Comparison of ENCODE assay signal across 8 cellular contexts in genomic region chr10:11016959-11017574, GRCh38. TPM values are rescaled to one million over a fixed set of nuclear protein-coding genes. Genes with fewer than 3 reads are reported as not detected.
DNase-seq lines count a peak whose midpoint lies in the region; ATAC-seq lines count a peak whose summit lies in the region.

No MANE protein-coding gene starts in this region.

- no peaks in the 10 kb centered on the region for H3K36me3 ChIP-seq in muscle layer of duodenum (ENCODE audit: control insufficient read depth in 1 of 2, insufficient read depth in 2 of 2, low read length in 2 of 2)

- H3K27ac ChIP-seq in cingulate gyrus (ENCODE audit: low read depth, low read length) = peak overlapping the region; percentile 72
- peak overlapping the region; percentile 17 for H3K27ac ChIP-seq in muscle layer of duodenum (ENCODE audit: low read length)

- no peak for DNase-seq in LoVo (ENCODE audit: low spot score)
- no peak for DNase-seq in sciatic nerve (ENCODE audit: low spot score)
- DNase-seq in AML-193 (lab: John Stamatoyannopoulos, UW) = no peak
- DNase-seq in 8988T = no peak

- intact Hi-C loops in sciatic nerve (cut with DNase I) = no loop called here

- H3K9me3 ChIP-seq in muscle layer of duodenum (ENCODE audit: control insufficient read depth in 1 of 2, low read length in 2 of 2) = no peaks in the 10 kb centered on the region

- no peaks in the 10 kb centered on the region for H3K27me3 ChIP-seq in muscle layer of duodenum (ENCODE audit: low read depth, low read length)

- ATAC-seq in GM19035 (IDR thresholded peaks at IDR 0.05; ENCODE audit: unreplicated experiment) (peak; percentile 40), HG03159 (IDR thresholded peaks at IDR 0.05; ENCODE audit: unreplicated experiment) (peak; percentile 44), sciatic nerve (no peak)

- peak overlapping the region; percentile 47 to 60 for H3K4me3 ChIP-seq in muscle layer of duodenum (ENCODE audit: low read depth in 1 of 2, low read length in 2 of 2)

- peaks cover 0 to 13% of the 10 kb centered on the region in 2 donors for H3K4me1 ChIP-seq in muscle layer of duodenum (ENCODE audit: control insufficient read depth in 1 of 2, insufficient read depth in 2 of 2, low read length in 2 of 2)

RNA-seq across cellular contexts. Expression of gene CELF2, which starts 0.6 kb away (rescaled TPM):
- 94.9 TPM for total RNA-seq in sciatic nerve
